9 cellular contexts compared by ENCODE assay signal in the genomic region with DNA sequence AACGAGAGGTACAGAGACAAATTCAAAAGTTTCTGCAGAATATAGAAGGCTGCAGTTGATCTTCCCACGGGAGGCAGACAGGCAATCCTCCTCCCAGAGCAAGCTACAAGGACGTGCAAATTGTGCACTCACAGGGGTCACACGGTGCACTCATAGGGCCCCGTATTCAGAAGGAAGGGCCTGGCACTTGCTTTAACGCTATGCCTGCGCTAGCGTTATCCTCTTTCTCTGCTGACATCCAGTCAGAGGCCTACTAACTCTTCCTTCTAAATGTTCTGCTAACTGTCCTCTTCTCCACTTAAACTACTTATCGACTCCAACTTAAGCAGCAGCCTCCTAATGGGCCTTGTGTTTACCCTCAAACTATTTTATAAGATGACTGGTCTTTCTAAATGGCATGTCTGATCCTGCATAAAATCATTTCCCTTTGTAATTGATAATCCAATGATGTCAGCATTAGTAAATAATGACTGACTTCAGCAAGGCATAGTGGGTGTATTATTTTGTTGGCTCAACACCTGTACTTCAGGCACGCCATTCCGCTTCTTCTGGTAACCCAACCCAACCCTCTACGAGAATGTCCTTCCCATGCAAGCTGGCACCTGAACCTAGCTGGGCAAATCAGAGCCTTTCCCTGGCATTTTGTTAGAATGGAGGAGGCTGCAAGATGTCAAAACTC. TPM values are rescaled to one million over a fixed set of nuclear protein-coding genes. Genes with fewer than 3 reads are reported as not detected.
DNase-seq lines count a peak whose midpoint lies in the region; ATAC-seq, FAIRE-seq and TF ChIP-seq lines count a peak whose summit lies in the region.
"Had no signal": no experiment of that assay in that cellular context is flagged by ENCODE, and none has a peak within 500 bp of the region (broad histone marks: within the 10 kb centered on the region; RNA-seq: fewer than 3 reads in every experiment).

No MANE protein-coding gene starts in this region.

- H3K79me2 ChIP-seq in Loucy (ENCODE audit: insufficient read depth, low read length), result peaks cover 26% of the 10 kb centered on the region

- H3K27ac ChIP-seq in A549, result peak overlapping the region; percentile 95 to 96; a peak in 4 of 6 replicates
- H3K27ac ChIP-seq in mucosa of rectum (ENCODE audit: low read depth in 2 of 2, low read length in 2 of 2), result peak overlapping the region; percentile 98

- H3K9ac ChIP-seq in Loucy (ENCODE audit: low read depth, low read length, poor library complexity, severe bottlenecking), result no peak overlapping the region
- H3K9ac ChIP-seq in mucosa of rectum (ENCODE audit: low read depth in 1 of 2, low read length in 2 of 2), result peak overlapping the region; percentile 94 to 99

- H3K36me3 ChIP-seq in Loucy (ENCODE audit: insufficient read depth, low read length), result no peaks in the 10 kb centered on the region
- H3K36me3 ChIP-seq in mucosa of rectum (ENCODE audit: control insufficient read depth in 2 of 2, insufficient read depth in 2 of 2, low read length in 2 of 2), result peaks cover 0 to 6% of the 10 kb centered on the region in 2 donors

- POLR2A ChIA-PET in A549 (lab: Yijun Ruan, JAX), result interaction anchor here (1.0 to 1.9 kb wide), 2 partner anchors 25 to 45 kb away, joined by 3 to 6 read pairs (median 6); no protein-coding TSS in a partner anchor

- H3K9me3 ChIP-seq in A549 (no peaks in the 10 kb centered on the region), Loucy (ENCODE audit: insufficient read depth, low read depth, low read length) (no peaks in the 10 kb centered on the region), mucosa of rectum (ENCODE audit: control insufficient read depth in 2 of 2, low read length in 2 of 2) (no peaks in the 10 kb centered on the region)

- TF ChIP-seq POLR2A in A549 (IDR thresholded peaks at IDR 0.05; ENCODE audit: low read length), result no peak

- H2AFZ ChIP-seq in Loucy (ENCODE audit: low read length), result no peak overlapping the region

- no peaks in the 10 kb centered on the region for H3K27me3 Mint-ChIP-seq in chondrocyte (ENCODE audit: low read depth)

- CTCF ChIA-PET in A549 (lab: Yijun Ruan, JAX), result interaction anchor here (1.1 to 1.5 kb wide), 2 partner anchors 98 to 123 kb away, joined by 3 to 6 read pairs; no protein-coding TSS in a partner anchor

- H3K9me3 Mint-ChIP-seq in chondrocyte (ENCODE audit: low read depth), result no peaks in the 10 kb centered on the region

- H3K9me2 ChIP-seq in Loucy (replicated peaks; ENCODE audit: low read depth, low read length), result no peaks in the 10 kb centered on the region

- no peak for FAIRE-seq in A549 (lab: Jason Lieb, UNC)
- no peak for FAIRE-seq in HTR-8/SVneo (lab: Jason Lieb, UNC)

- peaks cover 63% of the 10 kb centered on the region for H3K4me1 Mint-ChIP-seq in chondrocyte (ENCODE audit: low read depth)

- H4K20me1 ChIP-seq in Loucy (ENCODE audit: insufficient read depth, low read length, poor library complexity, severe bottlenecking), result no peaks in the 10 kb centered on the region

- no peaks in the 10 kb centered on the region for H3K27me3 ChIP-seq in Loucy (ENCODE audit: insufficient read depth, low read length, poor library complexity, severe bottlenecking)
- no peaks in the 10 kb centered on the region for H3K27me3 ChIP-seq in mucosa of rectum (ENCODE audit: control insufficient read depth in 2 of 2, insufficient read depth in 2 of 2, low read length in 2 of 2)

- H3K4me3 Mint-ChIP-seq in chondrocyte (ENCODE audit: unreplicated experiment), result peak overlapping the region; percentile 85

- TF ChIP-seq RAD21 in A549 (conservative IDR thresholded peaks at IDR 0.05 in 1 of 2, IDR thresholded peaks at IDR 0.05 in 1 of 2), result no peak

- ATAC-seq in A549 (no peak), GM18909 (IDR thresholded peaks at IDR 0.05; ENCODE audit: poor library complexity, unreplicated experiment) (no peak), GM21390 (IDR thresholded peaks at IDR 0.05; ENCODE audit: unreplicated experiment) (no peak)

- H3K36me3 Mint-ChIP-seq in chondrocyte (ENCODE audit: low read depth), result no peaks in the 10 kb centered on the region

- H3K4me3 ChIP-seq in A549, result peak overlapping the region; percentile 94; the same call in 1 of the 3 replicates
- peak overlapping the region; percentile 86 for H3K4me3 ChIP-seq in Loucy (ENCODE audit: low read length, poor library complexity, severe bottlenecking)
- H3K4me3 ChIP-seq in mucosa of rectum (ENCODE audit: low read length in 2 of 2), result peak overlapping the region; percentile 93 to 99

- H3K27ac Mint-ChIP-seq in chondrocyte (ENCODE audit: unreplicated experiment), result peak overlapping the region; percentile 59

- DNase-seq in A549 (ENCODE audit: low read depth in 1 of 2, low spot score in 1 of 2) (no peak), chondrocyte (ENCODE audit: low spot score) (no peak), HTR-8/SVneo (ENCODE audit: insufficient read length, low spot score) (no peak), NCI-H526 (lab: John Stamatoyannopoulos, UW) (no peak)

- TF ChIP-seq EP300 in A549 (IDR thresholded peaks at IDR 0.05), result no peak

- H3K4me2 ChIP-seq in A549 (peak overlapping the region; percentile 84), Loucy (ENCODE audit: low read depth, low read length, poor library complexity, severe bottlenecking) (peak overlapping the region; percentile 89)

- H3F3A ChIP-seq in Loucy (ENCODE audit: low read depth), result no peaks in the 10 kb centered on the region

- TF ChIP-seq CTCF in A549 (IDR thresholded peaks at IDR 0.05) (no peak), Loucy (conservative IDR thresholded peaks at IDR 0.05; ENCODE audit: low read length) (no peak), chondrocyte (IDR thresholded peaks at IDR 0.05) (no peak)

- 79% methylated on average over 12 of the region's 12 CpGs for WGBS in A549 (ENCODE audit: missing lambda C conversion rate)

- H3K4me1 ChIP-seq in A549 (peaks cover 44% of the 10 kb centered on the region), Loucy (ENCODE audit: insufficient read depth, low read length, poor library complexity, severe bottlenecking) (peaks cover 31% of the 10 kb centered on the region), mucosa of rectum (ENCODE audit: control insufficient read depth in 2 of 2, insufficient read depth in 2 of 2, low read length in 2 of 2) (peaks cover 16 to 27% of the 10 kb centered on the region in 2 donors)

TF ChIP-seq in A549, 52 proteins besides CTCF, POLR2A, EP300 and RAD21:
- no peak for TF ChIP-seq KDM1A (IDR thresholded peaks at IDR 0.05; ENCODE audit: low read depth)
- no peak for TF ChIP-seq SMC3 (IDR thresholded peaks at IDR 0.05)
- no peak for TF ChIP-seq MAFK (IDR thresholded peaks at IDR 0.05; ENCODE audit: partially characterized antibody)
- no peak for TF ChIP-seq HOXB5 (CRISPR knock-in tag; IDR thresholded peaks at IDR 0.05)

RNA-seq across cellular contexts. Expression of a gene that starts 2.2 kb away (rescaled TPM):
- polyA plus RNA-seq in A549 (2011; rRNA removed) (48.7 and 54.9 TPM in 2 replicates), A549 (2017; fragmentation: RNase III; extraction: RNeasy Plus Mini Kit Qiagen cat#74134 plus additional on column Dnase treatment) (29.8 to 33.2 TPM (median 31.2 TPM) in 3 replicates)
- polyA plus RNA-seq in A549 (2012; cell fraction: cytosol; rRNA removed), result 8.9 and 10.3 TPM in 2 replicates
- 7.4 and 9.9 TPM in 2 replicates for polyA plus RNA-seq in A549 (2012; cell fraction: nucleus; rRNA removed)
- polyA minus RNA-seq in A549 (2011; rRNA and poly(A)+ RNA removed), result 24.3 and 33.7 TPM in 2 replicates
- 29.1 to 52.7 TPM (median 51.8 TPM) in 3 replicates for total RNA-seq in chondrocyte

RNA-seq across cellular contexts. Expression of a gene that starts 43.6 kb away (rescaled TPM):
- not detected in 2 replicates for polyA plus RNA-seq in A549 (2011; rRNA removed)
- polyA plus RNA-seq in A549 (2012; cell fraction: cytosol; rRNA removed), result not detected in 2 replicates
- not detected in 2 replicates for polyA plus RNA-seq in A549 (2012; cell fraction: nucleus; rRNA removed)
- polyA plus RNA-seq in A549 (2017; fragmentation: RNase III; extraction: RNeasy Plus Mini Kit Qiagen cat#74134 plus additional on column Dnase treatment), result not detected in 3 replicates
- polyA minus RNA-seq in A549 (2011; rRNA and poly(A)+ RNA removed), result not detected in 2 replicates
- total RNA-seq in chondrocyte, result not detected in 3 replicates
- total RNA-seq: activated CD8-positive, alpha-beta memory T cell treated with anti-CD3 and anti-CD28 coated beads for 36 hours had no signal
